In the genomic region with DNA sequence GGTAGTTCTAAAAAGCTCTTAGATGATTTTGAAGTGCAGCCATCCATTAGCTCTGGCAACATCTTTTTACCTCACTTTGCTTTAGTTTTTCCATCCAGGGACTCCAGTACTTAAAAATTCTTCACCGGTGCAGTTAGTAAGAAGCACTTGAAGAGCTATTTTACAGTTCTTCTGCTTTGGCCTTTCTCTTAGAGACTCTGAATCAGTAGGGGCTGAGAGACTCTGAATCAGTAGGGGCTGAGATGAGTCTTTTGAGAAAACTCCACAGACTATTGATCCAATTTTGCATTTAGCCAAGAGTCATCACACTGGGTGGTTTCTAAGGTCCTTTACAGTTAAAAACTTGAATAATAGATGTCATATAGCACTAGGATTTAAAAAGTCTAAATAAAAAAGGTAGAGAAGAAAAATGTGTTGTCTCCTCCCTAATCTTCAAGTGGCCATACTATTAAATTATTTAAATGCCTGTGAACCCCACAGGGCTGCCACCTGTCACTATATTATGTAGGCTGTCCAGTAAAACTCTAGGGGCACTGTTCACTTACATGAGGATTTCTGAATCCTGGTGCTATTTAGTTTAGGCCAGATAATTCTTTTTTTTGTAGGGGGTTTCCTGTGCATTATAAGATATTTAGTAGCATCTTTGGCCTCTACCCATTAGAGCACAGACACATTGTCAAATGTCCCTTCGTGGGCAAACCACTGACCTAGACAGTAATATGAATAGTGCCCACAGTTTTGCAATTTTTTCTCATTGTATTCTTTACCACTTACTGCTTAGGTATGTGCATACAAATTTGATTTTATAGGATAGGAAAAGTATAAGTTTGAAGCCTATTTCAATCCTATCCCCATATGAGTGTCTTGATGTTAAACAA, we compare ENCODE assay signal across 18 cellular contexts. TPM values are rescaled to one million over a fixed set of nuclear protein-coding genes. Genes with fewer than 3 reads are reported as not detected.
DNase-seq lines count a peak whose midpoint lies in the region; ATAC-seq and TF ChIP-seq lines count a peak whose summit lies in the region.
"Had no signal": no experiment of that assay in that cellular context is flagged by ENCODE, and none has a peak within 500 bp of the region (broad histone marks: within the 10 kb centered on the region; RNA-seq: fewer than 3 reads in every experiment).

No MANE protein-coding gene starts in this region.

- no peaks in the 10 kb centered on the region for H3K9me3 ChIP-seq in SK-N-SH
- H3K9me3 ChIP-seq: ascending aorta, uterus had no signal

- no peaks in the 10 kb centered on the region for H4K20me1 ChIP-seq in SK-N-SH (ENCODE audit: insufficient read depth)

- H3K27me3 ChIP-seq in SK-N-SH (ENCODE audit: insufficient read depth) = no peaks in the 10 kb centered on the region
- H3K27me3 ChIP-seq in kidney epithelial cell (ENCODE audit: control insufficient read depth, insufficient read depth, low read length) = no peaks in the 10 kb centered on the region
- H3K27me3 ChIP-seq: ascending aorta, uterus had no signal

- H3F3A ChIP-seq in SK-N-SH (replicated peaks; ENCODE audit: insufficient read depth) = no peaks in the 10 kb centered on the region

- H3K27ac ChIP-seq in SK-N-SH (ENCODE audit: low read depth in 2 of 2, low read length in 1 of 2) = no peak overlapping the region
- H3K27ac ChIP-seq: ascending aorta, uterus had no signal

- H3K4me2 ChIP-seq in SK-N-SH = no peak overlapping the region

- no peak for DNase-seq in SK-N-SH
- DNase-seq in DMS79 (lab: John Stamatoyannopoulos, UW) = peak; percentile 93
- peak; percentile 41 for DNase-seq in NCI-H2196 treated with DMSO at 0.1 percent for 48 hours (lab: John Stamatoyannopoulos, UW; ENCODE audit: unreplicated experiment)
- DNase-seq in kidney epithelial cell (ENCODE audit: low read depth) = no peak
- no peak for DNase-seq in NCI-H748 treated with DMSO at 0.1 percent for 48 hours (lab: John Stamatoyannopoulos, UW)
- no peak for DNase-seq in ecto neural progenitor cell (ENCODE audit: low spot score)
- DNase-seq: activated CD4-positive, alpha-beta T cell treated with anti-CD3 and anti-CD28 coated beads for 4 hours; COR-L47; islet precursor cell; MV-4-11; occipital lobe; SIG-M5; small intestine; stimulated activated naive CD4-positive, alpha-beta T cell treated with Interleukin-2 at 50 U/mL for 16 hours; uterus had no signal

- no peaks in the 10 kb centered on the region for H3K4me1 ChIP-seq in SK-N-SH (ENCODE audit: control insufficient read depth in 1 of 2, insufficient read depth in 2 of 2, low read depth in 1 of 2, low read length in 1 of 2)
- H3K4me1 ChIP-seq: ascending aorta had no signal

- no peak overlapping the region for H3K9ac ChIP-seq in SK-N-SH

- TF ChIP-seq CTCF in SK-N-SH (IDR thresholded peaks at IDR 0.05) = peak; percentile 10; the same call in 1 of the 2 replicates
- TF ChIP-seq CTCF in kidney epithelial cell (IDR thresholded peaks at IDR 0.05; ENCODE audit: insufficient read depth, low read length, poor library complexity, severe bottlenecking) = peak; percentile 1

- POLR2A ChIA-PET in SK-N-SH (lab: Yijun Ruan, JAX) = no interaction called here

- CTCF ChIA-PET in SK-N-SH (lab: Yijun Ruan, JAX) = interaction anchor here (1.6 kb wide), 1 partner anchor 421 kb away, joined by 6 read pairs; the partner anchor contains the start of gene CCDC83

- no peak overlapping the region for H3K4me3 ChIP-seq in SK-N-SH (ENCODE audit: low read depth in 2 of 2, low read length in 1 of 2)
- H3K4me3 ChIP-seq in kidney epithelial cell (ENCODE audit: low read depth, low read length) = no peak overlapping the region
- H3K4me3 ChIP-seq: ascending aorta, uterus had no signal

- peaks cover 48% of the 10 kb centered on the region; the same call in 1 of the 2 replicates for H3K79me2 ChIP-seq in SK-N-SH (ENCODE audit: insufficient read depth)

- no peak overlapping the region for H2AFZ ChIP-seq in SK-N-SH (ENCODE audit: low read depth)

- TF ChIP-seq RAD21 in SK-N-SH (IDR thresholded peaks at IDR 0.05; ENCODE audit: low read length) = no peak

- 92% methylated on average over 2 of the region's 2 CpGs for WGBS in SK-N-SH (ENCODE audit: low lambda C conversion rate)

- no peak for ATAC-seq in SK-N-SH treated with all-trans-retinoic acid at 6 μM for 48 hours
- ATAC-seq in HG03095 (IDR thresholded peaks at IDR 0.05; ENCODE audit: unreplicated experiment) = no peak

- TF ChIP-seq EP300 in SK-N-SH (IDR thresholded peaks at IDR 0.05; ENCODE audit: borderline replicate concordance in 1 of 2, low read depth in 1 of 2, low read length in 1 of 2) = no peak

- H3K9me2 ChIP-seq in SK-N-SH = no peaks in the 10 kb centered on the region

- H3K36me3 ChIP-seq in SK-N-SH (replicated peaks in 1 of 2; ENCODE audit: control insufficient read depth in 1 of 2, insufficient read depth in 2 of 2, low read length in 1 of 2) (peaks cover 50 to 60% of the 10 kb centered on the region in 2 experiments), kidney epithelial cell (ENCODE audit: control insufficient read depth, insufficient read depth, low read length) (peaks cover 1% of the 10 kb centered on the region)
- H3K36me3 ChIP-seq: uterus had no signal

TF ChIP-seq in SK-N-SH, 30 proteins besides CTCF, POLR2A, EP300 and RAD21 (continues in another document):
- TF ChIP-seq PBX3 (IDR thresholded peaks at IDR 0.05) (no peak), FOSL2 (IDR thresholded peaks at IDR 0.05; ENCODE audit: borderline replicate concordance, low read depth) (no peak), NRF1 (IDR thresholded peaks at IDR 0.05; ENCODE audit: low read depth, low read length) (no peak), RCOR1 (IDR thresholded peaks at IDR 0.05; ENCODE audit: low read length) (no peak), EZH2phosphoT487 (IDR thresholded peaks at IDR 0.05; ENCODE audit: borderline replicate concordance, low read depth) (no peak)

TF ChIP-seq in SK-N-SH treated with all-trans-retinoic acid at 6 μM for 48 hours, 23 proteins besides CTCF, POLR2A, EP300 and RAD21 (continues in another document):
- TF ChIP-seq CSRNP3 (CRISPR knock-in tag; IDR thresholded peaks at IDR 0.05) = no peak
- no peak for TF ChIP-seq OSR1 (CRISPR knock-in tag; IDR thresholded peaks at IDR 0.05)
- TF ChIP-seq, protein P1, sequence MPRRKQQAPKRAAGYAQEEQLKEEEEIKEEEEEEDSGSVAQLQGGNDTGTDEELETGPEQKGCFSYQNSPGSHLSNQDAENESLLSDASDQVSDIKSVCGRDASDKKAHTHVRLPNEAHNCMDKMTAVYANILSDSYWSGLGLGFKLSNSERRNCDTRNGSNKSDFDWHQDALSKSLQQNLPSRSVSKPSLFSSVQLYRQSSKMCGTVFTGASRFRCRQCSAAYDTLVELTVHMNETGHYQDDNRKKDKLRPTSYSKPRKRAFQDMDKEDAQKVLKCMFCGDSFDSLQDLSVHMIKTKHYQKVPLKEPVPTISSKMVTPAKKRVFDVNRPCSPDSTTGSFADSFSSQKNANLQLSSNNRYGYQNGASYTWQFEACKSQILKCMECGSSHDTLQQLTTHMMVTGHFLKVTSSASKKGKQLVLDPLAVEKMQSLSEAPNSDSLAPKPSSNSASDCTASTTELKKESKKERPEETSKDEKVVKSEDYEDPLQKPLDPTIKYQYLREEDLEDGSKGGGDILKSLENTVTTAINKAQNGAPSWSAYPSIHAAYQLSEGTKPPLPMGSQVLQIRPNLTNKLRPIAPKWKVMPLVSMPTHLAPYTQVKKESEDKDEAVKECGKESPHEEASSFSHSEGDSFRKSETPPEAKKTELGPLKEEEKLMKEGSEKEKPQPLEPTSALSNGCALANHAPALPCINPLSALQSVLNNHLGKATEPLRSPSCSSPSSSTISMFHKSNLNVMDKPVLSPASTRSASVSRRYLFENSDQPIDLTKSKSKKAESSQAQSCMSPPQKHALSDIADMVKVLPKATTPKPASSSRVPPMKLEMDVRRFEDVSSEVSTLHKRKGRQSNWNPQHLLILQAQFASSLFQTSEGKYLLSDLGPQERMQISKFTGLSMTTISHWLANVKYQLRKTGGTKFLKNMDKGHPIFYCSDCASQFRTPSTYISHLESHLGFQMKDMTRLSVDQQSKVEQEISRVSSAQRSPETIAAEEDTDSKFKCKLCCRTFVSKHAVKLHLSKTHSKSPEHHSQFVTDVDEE (CRISPR knock-in tag; IDR thresholded peaks at IDR 0.05) = no peak
- TF ChIP-seq PPARA (CRISPR knock-in tag; IDR thresholded peaks at IDR 0.05; ENCODE audit: borderline replicate concordance) = no peak
- TF ChIP-seq, protein P2, sequence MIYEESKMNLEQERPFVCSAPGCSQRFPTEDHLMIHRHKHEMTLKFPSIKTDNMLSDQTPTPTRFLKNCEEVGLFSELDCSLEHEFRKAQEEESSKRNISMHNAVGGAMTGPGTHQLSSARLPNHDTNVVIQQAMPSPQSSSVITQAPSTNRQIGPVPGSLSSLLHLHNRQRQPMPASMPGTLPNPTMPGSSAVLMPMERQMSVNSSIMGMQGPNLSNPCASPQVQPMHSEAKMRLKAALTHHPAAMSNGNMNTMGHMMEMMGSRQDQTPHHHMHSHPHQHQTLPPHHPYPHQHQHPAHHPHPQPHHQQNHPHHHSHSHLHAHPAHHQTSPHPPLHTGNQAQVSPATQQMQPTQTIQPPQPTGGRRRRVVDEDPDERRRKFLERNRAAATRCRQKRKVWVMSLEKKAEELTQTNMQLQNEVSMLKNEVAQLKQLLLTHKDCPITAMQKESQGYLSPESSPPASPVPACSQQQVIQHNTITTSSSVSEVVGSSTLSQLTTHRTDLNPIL (CRISPR knock-in tag; IDR thresholded peaks at IDR 0.05; ENCODE audit: low read depth) = no peak
- TF ChIP-seq ZFP3 (CRISPR knock-in tag; IDR thresholded peaks at IDR 0.05) = no peak

RNA-seq across cellular contexts. Expression of gene HIKESHI, which starts 26.3 kb away (rescaled TPM):
- polyA plus RNA-seq in SK-N-SH (2012; rRNA removed) = 62.3 and 67.6 TPM in 2 replicates
- 76.7 and 80.2 TPM in 2 replicates for polyA plus RNA-seq in SK-N-SH (2012; cell fraction: cytosol; rRNA removed)
- 21.9 and 42.5 TPM in 2 replicates for polyA plus RNA-seq in SK-N-SH (2012; cell fraction: nucleus; rRNA removed)
- total RNA-seq in kidney epithelial cell = 34.6 and 39.0 TPM in 2 replicates

RNA-seq across cellular contexts. Expression of gene EED, which starts 31.2 kb away (rescaled TPM):
- polyA plus RNA-seq in SK-N-SH (2012; rRNA removed) = 12.8 and 14.2 TPM in 2 replicates
- polyA plus RNA-seq in SK-N-SH (2012; cell fraction: cytosol; rRNA removed) = 13.3 and 13.9 TPM in 2 replicates
- 21.7 and 33.6 TPM in 2 replicates for polyA plus RNA-seq in SK-N-SH (2012; cell fraction: nucleus; rRNA removed)
- 9.2 and 12.6 TPM in 2 replicates for total RNA-seq in kidney epithelial cell

Comparison
In these comparisons a context has a peak if more than half of its experiments do, and no peak if none do; other contexts are left out.
1. DNase-seq: peak in DMS79 (single experiment) and NCI-H2196 treated with DMSO at 0.1 percent for 48 hours (single experiment); none in SK-N-SH (single experiment), kidney epithelial cell (single experiment), NCI-H748 treated with DMSO at 0.1 percent for 48 hours (single experiment) and ecto neural progenitor cell (single experiment).